7 cellular contexts compared by ENCODE assay signal in genomic region chr16:50547340-50547865, GRCh38. TPM values are rescaled to one million over a fixed set of nuclear protein-coding genes. Genes with fewer than 3 reads are reported as not detected.
DNase-seq lines count a peak whose midpoint lies in the region; ATAC-seq, FAIRE-seq and TF ChIP-seq lines count a peak whose summit lies in the region.

No MANE protein-coding gene starts in this region.

- no peak for DNase-seq in IMR-90
- DNase-seq in UCSD-AML1 (lab: John Stamatoyannopoulos, UW; ENCODE audit: unreplicated experiment): peak; percentile 52
- peak; percentile 5 for DNase-seq in GM12878 (ENCODE audit: low read depth, low spot score)
- peak; percentile 6 for DNase-seq in kidney tubule cell (ENCODE audit: low spot score)
- DNase-seq in stimulated activated CD4-positive, alpha-beta T cell treated with anti-CD3 and anti-CD28 coated beads, Interleukin-4, amount 100 ng/mL, for 24 hours: peak; percentile 62
- no peak for DNase-seq in occipital lobe (lab: John Stamatoyannopoulos, UW)

- H2BK15ac ChIP-seq in IMR-90 (ENCODE audit: low read depth, low read length): no peak overlapping the region

- H3K4me3 ChIP-seq in IMR-90 (ENCODE audit: insufficient read depth, low read depth, low read length) (0 out of 2 replicates have a peak overlapping the region, but pooled peaks have one; percentile 13), GM12878 (peak overlapping the region; percentile 83)

- TF ChIP-seq EP300 in GM12878 (IDR thresholded peaks at IDR 0.05; ENCODE audit: borderline replicate concordance in 1 of 2, control insufficient read depth in 1 of 2, low read depth in 2 of 2, low read length in 2 of 2): no peak

- H3K4me2 ChIP-seq in IMR-90 (ENCODE audit: low read depth, low read length): peak overlapping the region; percentile 100
- peak overlapping the region; percentile 95 for H3K4me2 ChIP-seq in GM12878 (ENCODE audit: control insufficient read depth, insufficient read depth)

- H2AK5ac ChIP-seq in IMR-90 (ENCODE audit: low read depth, low read length): no peak overlapping the region

- H3K79me2 ChIP-seq in GM12878 (ENCODE audit: control insufficient read depth, insufficient read depth, low read length): no peaks in the 10 kb centered on the region

- H3K79me1 ChIP-seq in IMR-90 (ENCODE audit: low read depth in 1 of 2, low read length in 2 of 2): no peaks in the 10 kb centered on the region

- H4K20me1 ChIP-seq in IMR-90 (ENCODE audit: insufficient read depth, low read length) (no peaks in the 10 kb centered on the region), GM12878 (ENCODE audit: control insufficient read depth, insufficient read depth) (no peaks in the 10 kb centered on the region)

- SMC1A ChIA-PET in GM12878 (lab: Charles Lee; ENCODE audit: uncharacterized antibody, unreplicated experiment): interaction anchor here (0.6 to 1.6 kb wide), 3 partner anchors 109 to 199 kb away, joined by 3 to 4 read pairs (median 3); no protein-coding TSS in a partner anchor

- TF ChIP-seq POLR2A in IMR-90 (IDR thresholded peaks at IDR 0.05; ENCODE audit: low read depth, low read length): no peak
- TF ChIP-seq POLR2A in GM12878 (IDR thresholded peaks at IDR 0.05; ENCODE audit: low read depth, low read length): no peak

- H4K8ac ChIP-seq in IMR-90 (ENCODE audit: low read depth in 2 of 2, low read length in 2 of 2): no peak overlapping the region

- in situ Hi-C loops in IMR-90 (cut with MboI; ENCODE audit: low sequenced_read_pairs): no loop called here
- in situ Hi-C loops in GM12878 (cut with MboI): no loop called here

- no peak overlapping the region for H4K5ac ChIP-seq in IMR-90 (ENCODE audit: low read depth, low read length)

- CTCF ChIA-PET in IMR-90 (lab: Yijun Ruan, JAX): no interaction called here
- CTCF ChIA-PET in GM12878 (lab: Yijun Ruan, JAX): interaction anchor here (0.7 to 1.4 kb wide), 6 partner anchors 118 to 434 kb away, joined by 3 to 8 read pairs (median 4); no protein-coding TSS in a partner anchor

- peak; percentile 45 for ATAC-seq in GM18868 (IDR thresholded peaks at IDR 0.05; ENCODE audit: unreplicated experiment)
- no peak for ATAC-seq in IMR-90 (ENCODE audit: low read depth)
- peak; percentile 73 for ATAC-seq in GM12878

- H3K14ac ChIP-seq in IMR-90 (replicated peaks; ENCODE audit: low read depth, low read length): no peak overlapping the region

- 6% methylated on average over 9 of the region's 34 CpGs; no CpG with 5 or more reads in 1 of the 2 experiments for WGBS in IMR-90 (ENCODE audit: extremely low coverage in 2 of 2, insufficient read length in 1 of 2), 2 experiments
- under 1% methylated on average over 34 of the region's 34 CpGs for WGBS in GM12878 (ENCODE audit: insufficient coverage, insufficient replicate concordance, low lambda C conversion rate, missing lambda C conversion rate)

- H2BK5ac ChIP-seq in IMR-90 (ENCODE audit: low read depth, low read length, poor library complexity, severe bottlenecking): no peak overlapping the region

- H3K9ac ChIP-seq in IMR-90 (ENCODE audit: low read depth, low read length) (no peak overlapping the region), GM12878 (ENCODE audit: control insufficient read depth, insufficient read depth, low read length) (no peak overlapping the region)

- H3K9me3 ChIP-seq in IMR-90 (ENCODE audit: control insufficient read depth, insufficient read depth, low read length) (peaks cover 2% of the 10 kb centered on the region; the same call in 1 of the 2 replicates), GM12878 (replicated peaks; ENCODE audit: control insufficient read depth, insufficient read depth, low read length) (no peaks in the 10 kb centered on the region; the same call in 2 of the 3 replicates)

- H4K91ac ChIP-seq in IMR-90 (ENCODE audit: insufficient read depth, low read depth, low read length): no peak overlapping the region

- H3K23ac ChIP-seq in IMR-90 (ENCODE audit: low read depth, low read length): no peak overlapping the region

- H2AFZ ChIP-seq in IMR-90 (replicated peaks; ENCODE audit: low read length, poor library complexity) (peak overlapping the region; percentile 60), GM12878 (ENCODE audit: control insufficient read depth, low read depth, low read length) (peak overlapping the region; percentile 48)

- intact Hi-C loops in IMR-90 (cut with micrococcal nuclease): loop anchor here (5.0 kb wide), 1 partner anchor 260 kb away; no protein-coding TSS in a partner anchor
- intact Hi-C loops in GM12878 (cut with micrococcal nuclease; ENCODE audit: unreplicated experiment): loop anchor here (5.0 kb wide), 2 partner anchors 120 to 200 kb away; no protein-coding TSS in a partner anchor

- peak; percentile 75 for FAIRE-seq in GM12878 (lab: Jason Lieb, UNC)

- H3K9me1 ChIP-seq in IMR-90 (ENCODE audit: insufficient read depth, low read length): no peaks in the 10 kb centered on the region

- RAD21 ChIA-PET in GM12878 (lab: Charles Lee; ENCODE audit: unreplicated experiment): interaction anchor here (1.6 kb wide), 1 partner anchor 36 kb away, joined by 4 read pairs; no protein-coding TSS in a partner anchor

- no peak overlapping the region for H2BK120ac ChIP-seq in IMR-90 (ENCODE audit: low read depth, low read length)

- H3K18ac ChIP-seq in IMR-90 (ENCODE audit: low read depth, low read length): no peak overlapping the region

- no peak overlapping the region for H3K4ac ChIP-seq in IMR-90 (ENCODE audit: low read depth, low read length)

- POLR2A ChIA-PET in IMR-90 (lab: Charles Lee; ENCODE audit: unreplicated experiment): no interaction called here
- POLR2A ChIA-PET in GM12878 (lab: Charles Lee): no interaction called here

- H3K27me3 ChIP-seq in IMR-90 (ENCODE audit: control insufficient read depth, insufficient read depth, low read length) (peaks cover 64% of the 10 kb centered on the region), GM12878 (replicated peaks in 1 of 2; ENCODE audit: control insufficient read depth in 2 of 2, insufficient read depth in 2 of 2, low read length in 1 of 2) (peaks cover 3 to 4% of the 10 kb centered on the region in 2 experiments; a peak in 3 of 4 replicates)

- H3K36me3 ChIP-seq in IMR-90 (ENCODE audit: control insufficient read depth, insufficient read depth, low read length): no peaks in the 10 kb centered on the region
- no peaks in the 10 kb centered on the region for H3K36me3 ChIP-seq in GM12878 (ENCODE audit: control insufficient read depth in 2 of 2, insufficient read depth in 2 of 2, low read length in 1 of 2)

- TF ChIP-seq CTCF in IMR-90 (conservative IDR thresholded peaks at IDR 0.05; ENCODE audit: low read depth, low read length) (no peak), GM12878 (IDR thresholded peaks at IDR 0.05 in 2 of 3, conservative IDR thresholded peaks at IDR 0.05 in 1 of 3; ENCODE audit: control insufficient read depth in 2 of 3, extremely low read depth in 1 of 3, insufficient read depth in 1 of 3, low read depth in 3 of 3, low read length in 3 of 3) (peak in 2 of 3 experiments; percentile 47 to 57; a peak in 3 of 6 replicates)

- no peak overlapping the region for H3K56ac ChIP-seq in IMR-90 (ENCODE audit: extremely low read depth, insufficient read depth, low read length)

- dilution Hi-C loops in IMR-90 (cut with HindIII; ENCODE audit: low sequenced_read_pairs, unreplicated experiment): no loop called here

- peaks cover 2% of the 10 kb centered on the region; the same call in 1 of the 2 replicates for H3K4me1 ChIP-seq in IMR-90 (ENCODE audit: control insufficient read depth, insufficient read depth, low read length)
- no peaks in the 10 kb centered on the region for H3K4me1 ChIP-seq in GM12878 (ENCODE audit: control insufficient read depth, insufficient read depth, low read length)

- no peak overlapping the region for H2BK20ac ChIP-seq in IMR-90 (ENCODE audit: low read depth, low read length)

- no peak overlapping the region for H2AK9ac ChIP-seq in IMR-90 (replicated peaks; ENCODE audit: low read depth, low read length, poor library complexity)

- H3K27ac ChIP-seq in IMR-90 (ENCODE audit: insufficient read depth, low read length): no peak overlapping the region
- no peak overlapping the region for H3K27ac ChIP-seq in GM12878 (ENCODE audit: control insufficient read depth, insufficient read depth)

- TF ChIP-seq RAD21 in IMR-90 (IDR thresholded peaks at IDR 0.05; ENCODE audit: low read length): no peak
- no peak for TF ChIP-seq RAD21 in GM12878 (IDR thresholded peaks at IDR 0.05; ENCODE audit: insufficient read depth, low read depth, low read length)

- BruUV-seq in IMR-90 (replicated peaks; lab: Mats Ljungman, UMichigan) (no TSS peak), GM12878 (replicated peaks; lab: Mats Ljungman, UMichigan) (no TSS peak)

TF ChIP-seq in IMR-90, 13 proteins besides CTCF, POLR2A, EP300 and RAD21 (continues in another document):
- TF ChIP-seq MAZ (IDR thresholded peaks at IDR 0.05; ENCODE audit: borderline replicate concordance, low read depth, low read length) (no peak), RFX5 (IDR thresholded peaks at IDR 0.05; ENCODE audit: low read depth, low read length) (no peak)

TF ChIP-seq in GM12878, 131 proteins besides CTCF, POLR2A, EP300 and RAD21 (continues in another document):
- peak; percentile 61 for TF ChIP-seq RUNX3 (IDR thresholded peaks at IDR 0.05; ENCODE audit: low read length)
- TF ChIP-seq NFIC (IDR thresholded peaks at IDR 0.05; ENCODE audit: low read depth, low read length): no peak

RNA-seq across cellular contexts. Expression of gene NKD1, which starts 0.8 kb away (rescaled TPM):
- total RNA-seq in IMR-90 (2012; rRNA removed): under 0.01 TPM in 1 of 2 replicates, not detected in the other
- polyA plus RNA-seq in IMR-90 (2012; rRNA removed): not detected in 2 replicates
- polyA plus RNA-seq in IMR-90 (2012; cell fraction: cytosol; rRNA removed): 0.04 TPM in 1 of 2 replicates, not detected in the other
- under 0.01 TPM in 1 of 2 replicates, not detected in the other for polyA plus RNA-seq in IMR-90 (2012; cell fraction: nucleus; rRNA removed; ENCODE audit: low replicate concordance)
- total RNA-seq in GM12878 (2013; cell fraction: nucleolus; rRNA removed): 0.51 and 0.69 TPM in 2 replicates
- total RNA-seq in GM12878 (2014; rRNA removed): under 0.01 and 0.05 TPM in 2 replicates
- total RNA-seq in GM12878 (2014; rRNA removed; fragmentation: Illumina TruSeq; extraction: Trizol): under 0.01 TPM in 2 replicates
- 0.43 and 0.49 TPM in 2 replicates for total RNA-seq in GM12878 (2021)
- 0.04 TPM for polyA plus RNA-seq in GM12878 (2011; ENCODE audit: low read depth)
- 0.01 and 0.07 TPM in 2 replicates for polyA plus RNA-seq in GM12878 (2011; rRNA removed)
- polyA plus RNA-seq in GM12878 (2011; cell fraction: cytosol; rRNA removed): 0.01 and 0.13 TPM in 2 replicates
- 0.07 and 0.19 TPM in 2 replicates for polyA plus RNA-seq in GM12878 (2011; cell fraction: nucleus; rRNA removed)
- polyA plus RNA-seq in GM12878 (2012): 0.06 and 0.07 TPM in 2 replicates
- polyA plus RNA-seq in GM12878 (2014; fragmentation: Illumina TruSeq; extraction: Trizol): 0.01 and 0.02 TPM in 2 replicates
- under 1 TPM in 1 of 2 experiments, not detected in 1; under 0.01 TPM for polyA plus RNA-seq in GM12878 (2014; fragmentation: Nextera tagmentation; extraction: Ambion mirVana)
- 0.29 and 0.42 TPM in 2 replicates for polyA plus RNA-seq in GM12878 (2014; rRNA removed)
- under 1 TPM in 1 of 2 experiments, not detected in 1; 0.15 TPM for polyA plus RNA-seq in GM12878 (2016; fragmentation: Nextera tagmentation; extraction: Ambion mirVana)
- polyA minus RNA-seq in GM12878 (2011; rRNA and poly(A)+ RNA removed): under 0.01 and 0.07 TPM in 2 replicates
- polyA minus RNA-seq in GM12878 (2011; cell fraction: cytosol; rRNA and poly(A)+ RNA removed): not detected in 2 replicates
- polyA minus RNA-seq in GM12878 (2011; cell fraction: nucleus; rRNA and poly(A)+ RNA removed): under 0.01 and 0.10 TPM in 2 replicates
- 2.2 TPM for total RNA-seq in occipital lobe

Comparison
In these comparisons a context has a peak if more than half of its experiments do, and no peak if none do; other contexts are left out.
1. DNase-seq: peak in UCSD-AML1 (single experiment), GM12878 (single experiment), kidney tubule cell (single experiment) and stimulated activated CD4-positive, alpha-beta T cell treated with anti-CD3 and anti-CD28 coated beads, Interleukin-4, amount 100 ng/mL, for 24 hours (single experiment); none in IMR-90 (single experiment) and occipital lobe (single experiment).